Comparison of ENCODE assay signal across 17 cellular contexts in genomic region chr11:66729447-66729846, GRCh38. TPM values are rescaled to one million over a fixed set of nuclear protein-coding genes. Genes with fewer than 3 reads are reported as not detected.
A peak's percentile ranks its signal among the peaks of the same experiment; 100 is the strongest.
DNase-seq lines count a peak whose midpoint lies in the region; ATAC-seq and TF ChIP-seq lines count a peak whose summit lies in the region.
"Had no signal": no experiment of that assay in that cellular context is flagged by ENCODE, and none has a peak within 500 bp of the region (broad histone marks: within the 10 kb centered on the region; RNA-seq: fewer than 3 reads in every experiment).

No MANE protein-coding gene starts in this region.

- POLR2A ChIA-PET in T-cell (lab: Charles Lee): no interaction called here

- H3K4me3 ChIP-seq in GM23338 (peak overlapping the region; percentile 78; the same call in 1 of the 2 replicates), endodermal cell (ENCODE audit: low read length) (no peak overlapping the region), neural progenitor cell (no peak overlapping the region), upper lobe of right lung (no peak overlapping the region)

- CTCF ChIA-PET in T-cell (lab: Charles Lee): no interaction called here

- H3F3A ChIP-seq in GM23338 (replicated peaks; ENCODE audit: low read depth): peaks cover 21% of the 10 kb centered on the region; the same call in 1 of the 2 replicates
- peaks cover 22% of the 10 kb centered on the region for H3F3A ChIP-seq in neural progenitor cell (ENCODE audit: low read depth)

- no peaks in the 10 kb centered on the region; the same call in 2 of the 3 replicates for H3K9me3 Mint-ChIP-seq in GM23338
- H3K9me3 Mint-ChIP-seq in T-cell: no peaks in the 10 kb centered on the region
- H3K9me3 Mint-ChIP-seq in endodermal cell: no peaks in the 10 kb centered on the region
- no peaks in the 10 kb centered on the region for H3K9me3 Mint-ChIP-seq in neural progenitor cell
- H3K9me3 Mint-ChIP-seq: activated naive CD8-positive, alpha-beta T cell treated with anti-CD3 and anti-CD28 coated beads for 36 hours; activated T-cell treated with anti-CD3 and anti-CD28 coated beads, Interleukin-2, amount 50 U/mL, for 24 hours had no signal

- H3K27me3 Mint-ChIP-seq in GM23338 (ENCODE audit: insufficient read depth, low read depth, poor library complexity) (peaks cover 37% of the 10 kb centered on the region), T-cell (peaks cover 58 to 79% of the 10 kb centered on the region in 2 donors), endodermal cell (ENCODE audit: insufficient read depth) (peaks cover 77% of the 10 kb centered on the region), neural progenitor cell (ENCODE audit: insufficient read depth, low read depth) (peaks cover 21% of the 10 kb centered on the region)

- H2AFZ ChIP-seq in GM23338: peak overlapping the region; percentile 99; the same call in 1 of the 2 replicates
- no peak overlapping the region for H2AFZ ChIP-seq in neural progenitor cell (replicated peaks)

- in situ Hi-C loops in G401 (cut with HindIII; ENCODE audit: low sequenced_read_pairs): no loop called here

- DNase-seq in GM23338 (ENCODE audit: low spot score) (no peak), T-cell (no peak), endodermal cell (no peak), neural progenitor cell (ENCODE audit: low spot score) (no peak), upper lobe of right lung (no peak), G401 (ENCODE audit: low spot score) (no peak)
- DNase-seq in stimulated activated CD4-positive, alpha-beta T cell treated with anti-CD3 and anti-CD28 coated beads, Interleukin-12 subunit alpha, Interleukin-12 subunit beta, amount 100 ng/mL, for 4 hours: no peak
- DNase-seq: activated naive CD8-positive, alpha-beta T cell treated with anti-CD3 and anti-CD28 coated beads for 36 hours; activated T-cell treated with anti-CD3 and anti-CD28 coated beads, Interleukin-2, amount 50 U/mL, for 24 hours; brain microvascular endothelial cell; Calu3; heart left ventricle; NCI-H1417 treated with DMSO at 0.1 percent for 48 hours; T1000 had no signal

- TF ChIP-seq CTCF in GM23338 (conservative IDR thresholded peaks at IDR 0.05; ENCODE audit: low read depth in 2 of 2) (no peak), endodermal cell (conservative IDR thresholded peaks at IDR 0.05) (no peak), neural progenitor cell (IDR thresholded peaks at IDR 0.05) (no peak), upper lobe of right lung (IDR thresholded peaks at IDR 0.05) (no peak)

- H3K9ac ChIP-seq in endodermal cell (ENCODE audit: extremely low read depth, low read length, poor library complexity, severe bottlenecking) (no peak overlapping the region), neural progenitor cell (no peak overlapping the region)

- intact Hi-C loops in upper lobe of right lung (cut with DNase I): no loop called here

- H3K36me3 Mint-ChIP-seq in GM23338 (ENCODE audit: low read depth): peaks cover 4% of the 10 kb centered on the region; the same call in 1 of the 3 replicates
- H3K36me3 Mint-ChIP-seq in T-cell: no peaks in the 10 kb centered on the region
- no peaks in the 10 kb centered on the region for H3K36me3 Mint-ChIP-seq in endodermal cell (ENCODE audit: low read depth)
- peaks cover 6% of the 10 kb centered on the region for H3K36me3 Mint-ChIP-seq in neural progenitor cell

- H3K4me1 Mint-ChIP-seq in GM23338 (peaks cover 27% of the 10 kb centered on the region), T-cell (peaks cover 17 to 18% (median 18%) of the 10 kb centered on the region in 3 donors), endodermal cell (peaks cover 24% of the 10 kb centered on the region), neural progenitor cell (peaks cover 27% of the 10 kb centered on the region)

- no peaks in the 10 kb centered on the region; the same call in none of the 2 replicates for H3K79me2 ChIP-seq in GM23338 (replicated peaks; ENCODE audit: insufficient read depth)
- H3K79me2 ChIP-seq in neural progenitor cell (ENCODE audit: low read depth): peaks cover 31% of the 10 kb centered on the region

- H3K4me2 ChIP-seq in GM23338: peak overlapping the region; percentile 93; the same call in 1 of the 2 replicates
- H3K4me2 ChIP-seq in neural progenitor cell: no peak overlapping the region

- peak overlapping the region; percentile 84; the same call in 1 of the 3 replicates for H3K4me3 Mint-ChIP-seq in GM23338
- peak overlapping the region in 2 of 3 donors; percentile 77 to 83 for H3K4me3 Mint-ChIP-seq in T-cell
- H3K4me3 Mint-ChIP-seq in endodermal cell: peak overlapping the region; percentile 72
- peak overlapping the region; percentile 90 for H3K4me3 Mint-ChIP-seq in neural progenitor cell

- no peak overlapping the region for H3K27ac ChIP-seq in GM23338 (ENCODE audit: low read depth)
- H3K27ac ChIP-seq in endodermal cell (ENCODE audit: low read depth, low read length): no peak overlapping the region
- H3K27ac ChIP-seq in neural progenitor cell: no peak overlapping the region
- H3K27ac ChIP-seq in upper lobe of right lung: no peak overlapping the region
- H3K27ac ChIP-seq: brain microvascular endothelial cell, coronary artery, heart left ventricle, testis had no signal

- H3K9me3 ChIP-seq in endodermal cell (ENCODE audit: control insufficient read depth, low read length) (no peaks in the 10 kb centered on the region), neural progenitor cell (ENCODE audit: low read depth) (no peaks in the 10 kb centered on the region), upper lobe of right lung (no peaks in the 10 kb centered on the region)
- H3K9me3 ChIP-seq: heart left ventricle, testis had no signal

- ATAC-seq in GM23338: no peak
- ATAC-seq in T-cell (replicated peaks in 1 of 4): no peak
- ATAC-seq in upper lobe of right lung: no peak
- ATAC-seq: HCT116 had no signal

- H3K4me1 ChIP-seq in GM23338 (ENCODE audit: insufficient read depth) (peaks cover 22% of the 10 kb centered on the region), endodermal cell (ENCODE audit: control insufficient read depth, insufficient read depth, low read length) (peaks cover 11% of the 10 kb centered on the region), neural progenitor cell (peaks cover 25% of the 10 kb centered on the region), upper lobe of right lung (peaks cover 10% of the 10 kb centered on the region)

- H3K27me3 ChIP-seq in GM23338 (ENCODE audit: insufficient read depth): peaks cover 60% of the 10 kb centered on the region
- peaks cover 49% of the 10 kb centered on the region for H3K27me3 ChIP-seq in endodermal cell (ENCODE audit: control insufficient read depth, insufficient read depth, low read length, poor library complexity, severe bottlenecking)
- H3K27me3 ChIP-seq in neural progenitor cell: peaks cover 50% of the 10 kb centered on the region
- peaks cover 22% of the 10 kb centered on the region for H3K27me3 ChIP-seq in upper lobe of right lung
- H3K27me3 ChIP-seq: testis had no signal

- WGBS in endodermal cell (ENCODE audit: insufficient coverage in 1 of 2, insufficient read length in 1 of 2), 2 experiments: 96 to 100% methylated on average over 3 to 4 of the region's 4 CpGs

- H3K9me2 ChIP-seq in GM23338 (ENCODE audit: insufficient read depth): no peaks in the 10 kb centered on the region

- H3K27ac Mint-ChIP-seq in GM23338 (no peak overlapping the region), T-cell (no peak overlapping the region), endodermal cell (no peak overlapping the region), neural progenitor cell (no peak overlapping the region)

- no peaks in the 10 kb centered on the region for H3K36me3 ChIP-seq in GM23338 (ENCODE audit: insufficient read depth)
- no peaks in the 10 kb centered on the region for H3K36me3 ChIP-seq in endodermal cell (ENCODE audit: control insufficient read depth, insufficient read depth, low read length)
- H3K36me3 ChIP-seq in neural progenitor cell: no peaks in the 10 kb centered on the region
- no peaks in the 10 kb centered on the region for H3K36me3 ChIP-seq in upper lobe of right lung
- H3K36me3 ChIP-seq: brain microvascular endothelial cell, heart left ventricle had no signal

- H4K20me1 ChIP-seq in GM23338 (replicated peaks; ENCODE audit: insufficient read depth) (peaks cover 9% of the 10 kb centered on the region; the same call in 1 of the 2 replicates), neural progenitor cell (ENCODE audit: low read depth) (peaks cover 6% of the 10 kb centered on the region)

RNA-seq across cellular contexts. Expression of gene SPTBN2, which starts 0.4 kb away (rescaled TPM):
- 28.9 and 49.1 TPM in 2 replicates for total RNA-seq in GM23338 (2014; rRNA removed; shearing (Covaris generic))
- 6.9 and 7.7 TPM in 2 replicates for polyA plus RNA-seq in GM23338 (2016; fragmentation: Nextera tagmentation; extraction: Ambion mirVana)
- 1 to 10 TPM in 1 of 5 donors, under 1 TPM in 3, not detected in 1; 0.13 to 1.1 (median 0.60) TPM for total RNA-seq in T-cell
- total RNA-seq in endodermal cell: 10 to 100 TPM; 36.0 to 46.0 TPM
- polyA plus RNA-seq in endodermal cell (2013, experiment 1 of 2): 39.9 TPM
- 31.3 TPM for polyA plus RNA-seq in endodermal cell (2013, experiment 2 of 2)
- 14.5 and 51.7 TPM in 2 replicates for total RNA-seq in neural progenitor cell (ENCODE audit: low replicate concordance)
- total RNA-seq in upper lobe of right lung: 8.1 TPM
- total RNA-seq in G401 (2014; rRNA removed; shearing (Covaris generic)): 102 and 103 TPM in 2 replicates

RNA-seq across cellular contexts. Expression of gene RBM4B, which starts 51.8 kb away (rescaled TPM):
- total RNA-seq in GM23338 (2014; rRNA removed; shearing (Covaris generic)): 22.9 and 31.0 TPM in 2 replicates
- polyA plus RNA-seq in GM23338 (2016; fragmentation: Nextera tagmentation; extraction: Ambion mirVana): 21.1 and 28.0 TPM in 2 replicates
- 10 to 100 TPM in 4 of 5 donors, 1 to 10 TPM in 1; 9.1 to 26.2 (median 20.2) TPM for total RNA-seq in T-cell
- 10 to 100 TPM; 23.3 to 28.5 TPM for total RNA-seq in endodermal cell
- polyA plus RNA-seq in endodermal cell (2013, experiment 1 of 2): 48.4 TPM
- 41.6 TPM for polyA plus RNA-seq in endodermal cell (2013, experiment 2 of 2)
- total RNA-seq in neural progenitor cell (ENCODE audit: low replicate concordance): 30.2 and 40.6 TPM in 2 replicates
- 9.5 TPM for total RNA-seq in upper lobe of right lung
- 4.1 and 13.0 TPM in 2 replicates for total RNA-seq in G401 (2014; rRNA removed; shearing (Covaris generic))
